Comparison of ENCODE assay signal across 25 cellular contexts in genomic region chr22:35619336-35620094, GRCh38. TPM values are rescaled to one million over a fixed set of nuclear protein-coding genes. Genes with fewer than 3 reads are reported as not detected.
A peak's percentile ranks its signal among the peaks of the same experiment; 100 is the strongest.
DNase-seq lines count a peak whose midpoint lies in the region; ATAC-seq and TF ChIP-seq lines count a peak whose summit lies in the region.
"Had no signal": no experiment of that assay in that cellular context is flagged by ENCODE, and none has a peak within 500 bp of the region (broad histone marks: within the 10 kb centered on the region; RNA-seq: fewer than 3 reads in every experiment).

No MANE protein-coding gene starts in this region.

- intact Hi-C loops in psoas muscle (cut with DNase I): loop anchor here (5.0 to 10.0 kb wide), 4 partner anchors 215 to 503 kb away; no protein-coding TSS in a partner anchor

- H3K9ac ChIP-seq in endodermal cell (ENCODE audit: extremely low read depth, low read length, poor library complexity, severe bottlenecking): no peak overlapping the region
- H3K9ac ChIP-seq: BLaER1, GM23248, KMS-11 had no signal

- H3K27me3 ChIP-seq in GM23338 (ENCODE audit: insufficient read depth) (no peaks in the 10 kb centered on the region), endodermal cell (ENCODE audit: control insufficient read depth, insufficient read depth, low read length, poor library complexity, severe bottlenecking) (peaks cover 9% of the 10 kb centered on the region), psoas muscle (ENCODE audit: insufficient read depth in 3 of 3, low read length in 2 of 3) (no peaks in the 10 kb centered on the region)
- H3K27me3 ChIP-seq: BLaER1, SJCRH30 had no signal

- no peak overlapping the region for H3K4me2 ChIP-seq in GM23338
- H3K4me2 ChIP-seq: BLaER1, KMS-11 had no signal

- H3K9me3 Mint-ChIP-seq in GM23338: no peaks in the 10 kb centered on the region
- H3K9me3 Mint-ChIP-seq in endodermal cell: no peaks in the 10 kb centered on the region
- H3K9me3 Mint-ChIP-seq: CD4-positive, alpha-beta memory T cell had no signal

- H3K4me3 Mint-ChIP-seq in GM23338 (no peak overlapping the region), endodermal cell (no peak overlapping the region)
- H3K4me3 Mint-ChIP-seq: CD4-positive, alpha-beta memory T cell had no signal

- no peaks in the 10 kb centered on the region for H3K36me3 ChIP-seq in GM23338 (ENCODE audit: insufficient read depth)
- no peaks in the 10 kb centered on the region for H3K36me3 ChIP-seq in endodermal cell (ENCODE audit: control insufficient read depth, insufficient read depth, low read length)
- H3K36me3 ChIP-seq in psoas muscle (ENCODE audit: insufficient read depth in 1 of 2, low read depth in 1 of 2): peaks cover 0 to 6% of the 10 kb centered on the region in 2 donors
- H3K36me3 ChIP-seq: BLaER1, SJCRH30 had no signal

- no peak overlapping the region for H3K27ac Mint-ChIP-seq in GM23338
- no peak overlapping the region for H3K27ac Mint-ChIP-seq in endodermal cell
- H3K27ac Mint-ChIP-seq: CD4-positive, alpha-beta memory T cell had no signal

- no peaks in the 10 kb centered on the region for H3K36me3 Mint-ChIP-seq in GM23338 (ENCODE audit: low read depth)
- H3K36me3 Mint-ChIP-seq in endodermal cell (ENCODE audit: low read depth): no peaks in the 10 kb centered on the region
- H3K36me3 Mint-ChIP-seq: CD4-positive, alpha-beta memory T cell had no signal

- H3K27me3 Mint-ChIP-seq in GM23338 (ENCODE audit: insufficient read depth, low read depth, poor library complexity) (peaks cover 4% of the 10 kb centered on the region), endodermal cell (ENCODE audit: insufficient read depth) (no peaks in the 10 kb centered on the region)
- H3K27me3 Mint-ChIP-seq: CD4-positive, alpha-beta memory T cell had no signal

- peak; percentile 12; the same call in 2 of the 3 replicates for ATAC-seq in GM23338
- ATAC-seq in psoas muscle: no peak
- no peak for ATAC-seq in HG03439 (IDR thresholded peaks at IDR 0.05; ENCODE audit: unreplicated experiment)
- ATAC-seq: GM12878, HCT116 had no signal

- no peaks in the 10 kb centered on the region; the same call in 1 of the 2 replicates for H3K9me2 ChIP-seq in GM23338 (ENCODE audit: insufficient read depth)

- TF ChIP-seq CTCF in 22Rv1 (IDR thresholded peaks at IDR 0.05) (no peak), GM23338 (conservative IDR thresholded peaks at IDR 0.05; ENCODE audit: low read depth in 2 of 2) (peak; percentile 21 to 46; a peak in 3 of 4 replicates), endodermal cell (conservative IDR thresholded peaks at IDR 0.05) (peak; percentile 34), psoas muscle (IDR thresholded peaks at IDR 0.05) (no peak)

- H3K79me2 ChIP-seq in GM23338 (replicated peaks; ENCODE audit: insufficient read depth): no peaks in the 10 kb centered on the region

- H3K9me3 ChIP-seq in endodermal cell (ENCODE audit: control insufficient read depth, low read length) (no peaks in the 10 kb centered on the region), psoas muscle (no peaks in the 10 kb centered on the region)
- H3K9me3 ChIP-seq: BLaER1, Caco-2, SJCRH30 had no signal

- H2AFZ ChIP-seq in GM23338: no peak overlapping the region; the same call in 1 of the 2 replicates
- H2AFZ ChIP-seq: GM23248 had no signal

- H3K4me1 ChIP-seq in GM23338 (ENCODE audit: insufficient read depth) (peaks cover 4% of the 10 kb centered on the region; the same call in 1 of the 2 replicates), endodermal cell (ENCODE audit: control insufficient read depth, insufficient read depth, low read length) (no peaks in the 10 kb centered on the region), psoas muscle (peaks cover 51% of the 10 kb centered on the region)

- 88 to 90% methylated on average over 8 to 13 of the region's 13 CpGs for WGBS in endodermal cell (ENCODE audit: insufficient coverage in 1 of 2, insufficient read length in 1 of 2), 2 experiments
- WGBS in psoas muscle, 3 donors: 73 to 85% (median 80%) methylated on average over 13 of the region's 13 CpGs

- DNase-seq in GM23338 (ENCODE audit: low spot score) (peak; percentile 31), endodermal cell (peak; percentile 67), psoas muscle (no peak)
- no peak for DNase-seq in activated effector memory CD4-positive, alpha-beta T cell treated with Interleukin-2 at 50 U/mL for 16 hours
- DNase-seq in stimulated activated CD4-positive, alpha-beta T cell treated with anti-CD3 and anti-CD28 coated beads, Interleukin-4, amount 100 ng/mL, for 4 hours: no peak
- DNase-seq: Caco-2; CD4-positive, alpha-beta memory T cell; DMS 273 treated with DMSO at 0.1 percent for 48 hours; DMS79 treated with DMSO at 0.1 percent for 48 hours; GM23248; NCI-H1092 treated with DMSO at 0.1 percent for 48 hours; NCI-H1436 treated with DMSO at 0.1 percent for 48 hours; NCI-H2029 treated with DMSO at 0.1 percent for 48 hours; NCI-H226; NCI-H510A treated with DMSO at 0.1 percent for 48 hours; NCI-H774; NK-92 treated with Interleukin-12 subunit alpha and Interleukin-12 subunit beta, amount 100 ng/mL, for 24 hours; SJCRH30 had no signal

- no peaks in the 10 kb centered on the region for H4K20me1 ChIP-seq in GM23338 (replicated peaks; ENCODE audit: insufficient read depth)
- H4K20me1 ChIP-seq: BLaER1 had no signal

- H3K4me3 ChIP-seq in GM23338 (no peak overlapping the region), endodermal cell (ENCODE audit: low read length) (no peak overlapping the region), psoas muscle (peak overlapping the region; percentile 22)
- H3K4me3 ChIP-seq: BLaER1, GM12878, GM23248, SJCRH30 had no signal

- H3K4me1 Mint-ChIP-seq in GM23338 (peaks cover 14% of the 10 kb centered on the region), endodermal cell (peaks cover 9% of the 10 kb centered on the region)

- H3K27ac ChIP-seq in 22Rv1 (peak overlapping the region; percentile 43), GM23338 (ENCODE audit: low read depth) (no peak overlapping the region), endodermal cell (ENCODE audit: low read depth, low read length) (no peak overlapping the region), psoas muscle (peak overlapping the region; percentile 93)
- H3K27ac ChIP-seq: BLaER1, GM23248, KMS-11, SJCRH30 had no signal

- no peaks in the 10 kb centered on the region for H3F3A ChIP-seq in GM23338 (replicated peaks; ENCODE audit: low read depth)

TF ChIP-seq in GM23338, 12 proteins besides CTCF, POLR2A, EP300 and RAD21:
- TF ChIP-seq ZNF331 (CRISPR knock-in tag; IDR thresholded peaks at IDR 0.05; ENCODE audit: low read depth) (no peak), JUNB (IDR thresholded peaks at IDR 0.05; ENCODE audit: unreplicated experiment) (no peak)

RNA-seq across cellular contexts. Expression of gene MB, which starts 2.4 kb away (rescaled TPM):
- total RNA-seq in GM23338 (2014; rRNA removed; shearing (Covaris generic)): not detected in 2 replicates
- 0.64 TPM in 1 of 2 replicates, not detected in the other for polyA plus RNA-seq in GM23338 (2016; fragmentation: Nextera tagmentation; extraction: Ambion mirVana)
- total RNA-seq in endodermal cell: 1 to 10 TPM; 1.4 to 2.6 TPM
- 0.68 TPM for polyA plus RNA-seq in endodermal cell (2013, experiment 1 of 2)
- 1.1 TPM for polyA plus RNA-seq in endodermal cell (2013, experiment 2 of 2)
- 1,000 to 10,000 TPM; 6,836 to 9,981 (median 8,612) TPM for total RNA-seq in psoas muscle
- over 10,000 TPM in 2 of 3 donors, 1,000 to 10,000 TPM in 1; 9,385 to 12,606 (median 10,019) TPM for polyA plus RNA-seq in psoas muscle
- total RNA-seq: CD4-positive, alpha-beta memory T cell; GM23248; HT1080 had no signal
- polyA plus RNA-seq: CD4-positive, alpha-beta memory T cell; GM23248 had no signal

RNA-seq across cellular contexts. Expression of gene APOL6, which starts 28.7 kb away (rescaled TPM):
- 0.08 and 0.14 TPM in 2 replicates for total RNA-seq in GM23338 (2014; rRNA removed; shearing (Covaris generic))
- 0.09 and 0.10 TPM in 2 replicates for polyA plus RNA-seq in GM23338 (2016; fragmentation: Nextera tagmentation; extraction: Ambion mirVana)
- not detected for total RNA-seq in endodermal cell
- not detected for polyA plus RNA-seq in endodermal cell (2013, experiment 1 of 2)
- not detected for polyA plus RNA-seq in endodermal cell (2013, experiment 2 of 2)
- total RNA-seq in psoas muscle: 1 to 10 TPM; 1.8 to 9.5 (median 6.1) TPM
- 1 to 10 TPM in 2 of 3 donors, under 1 TPM in 1; 0.87 to 2.4 (median 1.0) TPM for polyA plus RNA-seq in psoas muscle

Comparison
In these comparisons a context has a peak if more than half of its experiments do, and no peak if none do; other contexts are left out.
1. H3K27ac ChIP-seq: peak in 22Rv1 (single experiment) and psoas muscle (single experiment); none in GM23338 (single experiment) and endodermal cell (single experiment).
2. CTCF ChIP-seq: peak in GM23338 (2 of 2) and endodermal cell (single experiment); none in 22Rv1 (single experiment) and psoas muscle (single experiment).
3. DNase-seq: peak in GM23338 (single experiment) and endodermal cell (single experiment); none in psoas muscle (0 of 2), activated effector memory CD4-positive, alpha-beta T cell treated with Interleukin-2 at 50 U/mL for 16 hours (single experiment) and stimulated activated CD4-positive, alpha-beta T cell treated with anti-CD3 and anti-CD28 coated beads, Interleukin-4, amount 100 ng/mL, for 4 hours (0 of 2).
4. RNA of gene MB, which starts 2.4 kb away (total RNA-seq): 6,836 to 9,981 TPM in psoas muscle; 1.4 to 2.6 TPM in endodermal cell and not detected in GM23338; every median in the first group is over 1,000 times any median in the second.